Comparison of ENCODE assay signal across 23 cellular contexts in genomic region chr14:20516921-20517320, GRCh38. TPM values are rescaled to one million over a fixed set of nuclear protein-coding genes. Genes with fewer than 3 reads are reported as not detected.
A peak's percentile ranks its signal among the peaks of the same experiment; 100 is the strongest.
DNase-seq lines count a peak whose midpoint lies in the region; ATAC-seq and TF ChIP-seq lines count a peak whose summit lies in the region.
"Had no signal": no experiment of that assay in that cellular context is flagged by ENCODE, and none has a peak within 500 bp of the region (broad histone marks: within the 10 kb centered on the region; RNA-seq: fewer than 3 reads in every experiment).

No MANE protein-coding gene starts in this region.

- H3K4me3 ChIP-seq in ACC112 (ENCODE audit: low read depth, low read length) = peak overlapping the region; percentile 27; the same call in 1 of the 2 replicates
- H3K4me3 ChIP-seq in IMR-90 (ENCODE audit: insufficient read depth, low read depth, low read length) = no peak overlapping the region
- no peak overlapping the region for H3K4me3 ChIP-seq in SJCRH30
- H3K4me3 ChIP-seq: hepatocyte, SJSA1, upper lobe of right lung had no signal

- TF ChIP-seq POLR2A in IMR-90 (IDR thresholded peaks at IDR 0.05; ENCODE audit: low read depth, low read length) = no peak

- in situ Hi-C loops in IMR-90 (cut with MboI; ENCODE audit: low sequenced_read_pairs) = no loop called here

- peak overlapping the region; percentile 78 to 95 for H4K8ac ChIP-seq in IMR-90 (ENCODE audit: low read depth in 2 of 2, low read length in 2 of 2)

- ATAC-seq in IMR-90 (ENCODE audit: low read depth) (peak; percentile 69), HG03439 (IDR thresholded peaks at IDR 0.05; ENCODE audit: unreplicated experiment) (no peak)
- ATAC-seq: activated CD8-positive, alpha-beta memory T cell treated with anti-CD3 and anti-CD28 coated beads, Interleukin-2, amount 10 ng/mL, durations not matched to agents 7 days and 5 days; stimulated activated naive CD8-positive, alpha-beta T cell treated with anti-CD3 and anti-CD28 coated beads, Interleukin-15, amount 100 ng/mL, for 72 hours; upper lobe of right lung had no signal

- intact Hi-C loops in IMR-90 (cut with micrococcal nuclease) = no loop called here

- peaks cover 26% of the 10 kb centered on the region for H3K4me1 ChIP-seq in ACC112 (ENCODE audit: control insufficient read depth, insufficient read depth, low read length, unreplicated experiment)
- H3K4me1 ChIP-seq in IMR-90 (ENCODE audit: control insufficient read depth, insufficient read depth, low read length) = peaks cover 5% of the 10 kb centered on the region
- no peaks in the 10 kb centered on the region for H3K4me1 ChIP-seq in SJCRH30
- H3K4me1 ChIP-seq: SJSA1, upper lobe of right lung had no signal

- no peak overlapping the region for H2BK20ac ChIP-seq in IMR-90 (ENCODE audit: low read depth, low read length)

- BruUV-seq in IMR-90 (replicated peaks; lab: Mats Ljungman, UMichigan) = no TSS peak

- TF ChIP-seq CTCF in IMR-90 (conservative IDR thresholded peaks at IDR 0.05; ENCODE audit: low read depth, low read length) = no peak

- H2AK5ac ChIP-seq in IMR-90 (ENCODE audit: low read depth, low read length) = no peak overlapping the region

- WGBS in IMR-90 (ENCODE audit: extremely low coverage in 2 of 2, insufficient read length in 1 of 2), 2 experiments = no CpG with 5 or more reads among the region's 4 CpGs

- 0 out of 3 replicates have a peak overlapping the region, but pooled peaks have one; percentile 19 for H2BK15ac ChIP-seq in IMR-90 (ENCODE audit: low read depth, low read length)

- no peak overlapping the region for H2BK120ac ChIP-seq in IMR-90 (ENCODE audit: low read depth, low read length)

- H3K9ac ChIP-seq in IMR-90 (ENCODE audit: low read depth, low read length) = no peak overlapping the region

- H4K5ac ChIP-seq in IMR-90 (ENCODE audit: low read depth, low read length) = peak overlapping the region; percentile 98

- peak overlapping the region; percentile 93 for H2BK5ac ChIP-seq in IMR-90 (ENCODE audit: low read depth, low read length, poor library complexity, severe bottlenecking)

- H3K79me2 ChIP-seq in ACC112 (ENCODE audit: control insufficient read depth, insufficient read depth, low read length, unreplicated experiment) = no peaks in the 10 kb centered on the region
- H3K79me2 ChIP-seq: hepatocyte had no signal

- H3K18ac ChIP-seq in IMR-90 (ENCODE audit: low read depth, low read length) = peak overlapping the region; percentile 96; the same call in 1 of the 2 replicates

- H2AFZ ChIP-seq in ACC112 (ENCODE audit: low read length, unreplicated experiment) (peak overlapping the region; percentile 92), IMR-90 (replicated peaks; ENCODE audit: low read length, poor library complexity) (peak overlapping the region; percentile 71)
- H2AFZ ChIP-seq: hepatocyte had no signal

- CTCF ChIA-PET in IMR-90 (lab: Yijun Ruan, JAX) = no interaction called here

- H3K27ac ChIP-seq in ACC112 (ENCODE audit: low read depth, low read length) (peak overlapping the region; percentile 86), IMR-90 (ENCODE audit: insufficient read depth, low read length) (peak overlapping the region; percentile 25), SJCRH30 (no peak overlapping the region)
- H3K27ac ChIP-seq: hepatocyte, SJSA1, upper lobe of right lung had no signal

- no peak overlapping the region for H3K23ac ChIP-seq in IMR-90 (ENCODE audit: low read depth, low read length)

- TF ChIP-seq RAD21 in IMR-90 (IDR thresholded peaks at IDR 0.05; ENCODE audit: low read length) = no peak

- H3K27me3 ChIP-seq in ACC112 (ENCODE audit: insufficient read depth, low read length) (no peaks in the 10 kb centered on the region), IMR-90 (ENCODE audit: control insufficient read depth, insufficient read depth, low read length) (no peaks in the 10 kb centered on the region), SJCRH30 (no peaks in the 10 kb centered on the region)
- H3K27me3 ChIP-seq: upper lobe of right lung had no signal

- H3K4ac ChIP-seq in IMR-90 (ENCODE audit: low read depth, low read length) = peak overlapping the region; percentile 6; the same call in 1 of the 2 replicates

- H3K9me3 ChIP-seq in IMR-90 (ENCODE audit: control insufficient read depth, insufficient read depth, low read length) (no peaks in the 10 kb centered on the region), SJCRH30 (replicated peaks) (no peaks in the 10 kb centered on the region)
- H3K9me3 ChIP-seq: upper lobe of right lung had no signal

- 0 out of 2 replicates have a peak overlapping the region, but pooled peaks have one; percentile 42 for H4K91ac ChIP-seq in IMR-90 (ENCODE audit: insufficient read depth, low read depth, low read length)

- DNase-seq in IMR-90 (peak; percentile 89), dermis microvascular lymphatic vessel endothelial cell (ENCODE audit: low read depth in 2 of 2) (peak; percentile 90 to 96), iris pigment epithelial cell (ENCODE audit: low read depth) (peak; percentile 75), NCI-H446 (lab: John Stamatoyannopoulos, UW) (no peak), NCI-H2227 (lab: John Stamatoyannopoulos, UW; ENCODE audit: unreplicated experiment) (no peak), SJCRH30 (no peak)
- DNase-seq: activated CD4-positive, CD25-positive, alpha-beta regulatory T cell treated with anti-CD3 and anti-CD28 coated beads, Interleukin-2, amount 50 U/mL, for 72 hours; activated CD8-positive, alpha-beta memory T cell treated with anti-CD3 and anti-CD28 coated beads, Interleukin-2, amount 10 ng/mL, durations not matched to agents 7 days and 5 days; amygdala; CD4-positive, alpha-beta T cell; kidney; mesendoderm; NCI-H1694 treated with DMSO at 0.1 percent for 48 hours; NCI-H510A; nephron progenitor cell; stimulated activated naive CD8-positive, alpha-beta T cell treated with anti-CD3 and anti-CD28 coated beads, Interleukin-15, amount 100 ng/mL, for 72 hours; upper lobe of right lung had no signal

- no peak overlapping the region for H3K56ac ChIP-seq in IMR-90 (ENCODE audit: extremely low read depth, insufficient read depth, low read length)

- H3K79me1 ChIP-seq in IMR-90 (ENCODE audit: low read depth in 1 of 2, low read length in 2 of 2) = no peaks in the 10 kb centered on the region

- H3K9me1 ChIP-seq in IMR-90 (ENCODE audit: insufficient read depth, low read length) = no peaks in the 10 kb centered on the region

- H2AK9ac ChIP-seq in IMR-90 (replicated peaks; ENCODE audit: low read depth, low read length, poor library complexity) = no peak overlapping the region

- no peaks in the 10 kb centered on the region for H4K20me1 ChIP-seq in IMR-90 (ENCODE audit: insufficient read depth, low read length)

- POLR2A ChIA-PET in IMR-90 (lab: Charles Lee; ENCODE audit: unreplicated experiment) = no interaction called here

- dilution Hi-C loops in IMR-90 (cut with HindIII; ENCODE audit: low sequenced_read_pairs, unreplicated experiment) = no loop called here

- no peak overlapping the region for H3K14ac ChIP-seq in IMR-90 (replicated peaks; ENCODE audit: low read depth, low read length)

- H3K36me3 ChIP-seq in ACC112 (ENCODE audit: insufficient read depth, low read length) (no peaks in the 10 kb centered on the region), IMR-90 (ENCODE audit: control insufficient read depth, insufficient read depth, low read length) (no peaks in the 10 kb centered on the region), SJCRH30 (no peaks in the 10 kb centered on the region)
- H3K36me3 ChIP-seq: SJSA1, upper lobe of right lung had no signal

- peak overlapping the region; percentile 57; the same call in 1 of the 2 replicates for H3K4me2 ChIP-seq in IMR-90 (ENCODE audit: low read depth, low read length)
- H3K4me2 ChIP-seq: hepatocyte had no signal

TF ChIP-seq in IMR-90, 13 proteins besides CTCF, POLR2A, EP300 and RAD21 (continues in another document):
- TF ChIP-seq CHD1 (IDR thresholded peaks at IDR 0.05; ENCODE audit: low read depth, low read length) (no peak), NFE2L2 (IDR thresholded peaks at IDR 0.05; ENCODE audit: low read depth, low read length) (no peak), RFX5 (IDR thresholded peaks at IDR 0.05; ENCODE audit: low read depth, low read length) (no peak), FOS (IDR thresholded peaks at IDR 0.05; ENCODE audit: low read depth, low read length) (no peak), MAZ (IDR thresholded peaks at IDR 0.05; ENCODE audit: borderline replicate concordance, low read depth, low read length) (no peak), SMC3 (IDR thresholded peaks at IDR 0.05; ENCODE audit: low read depth, low read length) (no peak), CEBPB (IDR thresholded peaks at IDR 0.05; ENCODE audit: low read depth, low read length) (no peak)

RNA-seq across cellular contexts. Expression of gene RNASE10, which starts 11.6 kb away (rescaled TPM):
- total RNA-seq in IMR-90 (2012; rRNA removed) = not detected in 2 replicates
- polyA plus RNA-seq in IMR-90 (2012; rRNA removed) = not detected in 2 replicates
- polyA plus RNA-seq in IMR-90 (2012; cell fraction: cytosol; rRNA removed) = not detected in 2 replicates
- not detected in 2 replicates for polyA plus RNA-seq in IMR-90 (2012; cell fraction: nucleus; rRNA removed; ENCODE audit: low replicate concordance)
- not detected in 2 replicates for total RNA-seq in dermis microvascular lymphatic vessel endothelial cell
- total RNA-seq in SJCRH30 (2014; rRNA removed; shearing (Covaris generic)) = not detected in 2 replicates
- total RNA-seq: A172; CD4-positive, alpha-beta T cell; hepatocyte; renal cortical epithelial cell; SJSA1 had no signal

RNA-seq across cellular contexts. Expression of gene RNASE9, which starts 43.9 kb away (rescaled TPM):
- not detected in 2 replicates for total RNA-seq in IMR-90 (2012; rRNA removed)
- not detected in 2 replicates for polyA plus RNA-seq in IMR-90 (2012; rRNA removed)
- polyA plus RNA-seq in IMR-90 (2012; cell fraction: cytosol; rRNA removed) = not detected in 2 replicates
- polyA plus RNA-seq in IMR-90 (2012; cell fraction: nucleus; rRNA removed; ENCODE audit: low replicate concordance) = not detected in 2 replicates
- total RNA-seq in dermis microvascular lymphatic vessel endothelial cell = not detected in 2 replicates
- not detected in 2 replicates for total RNA-seq in SJCRH30 (2014; rRNA removed; shearing (Covaris generic))
- total RNA-seq: A172; activated CD8-positive, alpha-beta memory T cell treated with anti-CD3 and anti-CD28 coated beads, Interleukin-2, amount 10 ng/mL, durations not matched to agents 7 days and 5 days; CD4-positive, alpha-beta T cell; hepatocyte; kidney; renal cortical epithelial cell; SJSA1; upper lobe of right lung had no signal
- polyA plus RNA-seq: hepatocyte had no signal

RNA-seq across cellular contexts. Expression of gene PNP, which starts 47.7 kb away (rescaled TPM):
- total RNA-seq in IMR-90 (2012; rRNA removed) (60.3 and 68.8 TPM in 2 replicates), dermis microvascular lymphatic vessel endothelial cell (222 and 264 TPM in 2 replicates)
- 49.0 and 53.4 TPM in 2 replicates for polyA plus RNA-seq in IMR-90 (2012; rRNA removed)
- 21.6 and 34.3 TPM in 2 replicates for polyA plus RNA-seq in IMR-90 (2012; cell fraction: cytosol; rRNA removed)
- 37.0 and 143 TPM in 2 replicates for polyA plus RNA-seq in IMR-90 (2012; cell fraction: nucleus; rRNA removed; ENCODE audit: low replicate concordance)
- total RNA-seq in SJCRH30 (2014; rRNA removed; shearing (Covaris generic)) = 29.9 and 36.8 TPM in 2 replicates

RNA-seq across cellular contexts. Expression of gene PIP4P1, which starts 55.7 kb away (rescaled TPM):
- total RNA-seq in IMR-90 (2012; rRNA removed) (15.0 and 15.2 TPM in 2 replicates), dermis microvascular lymphatic vessel endothelial cell (22.1 and 28.6 TPM in 2 replicates)
- polyA plus RNA-seq in IMR-90 (2012; rRNA removed) = 27.2 and 27.8 TPM in 2 replicates
- 13.3 and 24.4 TPM in 2 replicates for polyA plus RNA-seq in IMR-90 (2012; cell fraction: cytosol; rRNA removed)
- 70.6 and 153 TPM in 2 replicates for polyA plus RNA-seq in IMR-90 (2012; cell fraction: nucleus; rRNA removed; ENCODE audit: low replicate concordance)
- total RNA-seq in SJCRH30 (2014; rRNA removed; shearing (Covaris generic)) = 24.2 and 25.0 TPM in 2 replicates

Comparison
In these comparisons a context has a peak if more than half of its experiments do, and no peak if none do; other contexts are left out.
1. DNase-seq: peak in IMR-90 (single experiment), dermis microvascular lymphatic vessel endothelial cell (2 of 2) and iris pigment epithelial cell (single experiment); none in NCI-H446 (0 of 2), NCI-H2227 (single experiment) and SJCRH30 (0 of 2).